19 cellular contexts compared by ENCODE assay signal in genomic region chr16:84524346-84524920, GRCh38.
"Had no signal": no experiment of that assay in that cellular context is flagged by ENCODE, and none has a peak within 500 bp of the region (broad histone marks: within the 10 kb centered on the region; RNA-seq: fewer than 3 reads in every experiment).

No MANE protein-coding gene starts in this region.

- H3K27me3 ChIP-seq: heart right ventricle, ovary, upper lobe of right lung had no signal

- H3K4me3 Mint-ChIP-seq: activated CD4-positive, alpha-beta memory T cell treated with anti-CD3 and anti-CD28 coated beads for 36 hours; activated T-helper 1 cell treated with anti-CD3 and anti-CD28 coated beads, Interleukin-12 subunit alpha, Interleukin-12 subunit beta, Interleukin-2, Interleukin-4 antibody, amounts not matched to agents 30 ng/mL and 10 ng/mL and 1 ng/mL, durations not matched to agents 14 hours and 24 hours and 36 hours; central memory CD8-positive, alpha-beta T cell; memory B cell had no signal

- H3K4me3 ChIP-seq: gastrocnemius medialis, heart right ventricle, ovary, psoas muscle, skin epidermis, upper lobe of right lung had no signal

- ATAC-seq: gastrocnemius medialis, psoas muscle, right cardiac atrium, upper lobe of right lung had no signal

- H3K27ac Mint-ChIP-seq: activated CD4-positive, alpha-beta memory T cell treated with anti-CD3 and anti-CD28 coated beads for 36 hours; activated T-helper 1 cell treated with anti-CD3 and anti-CD28 coated beads, Interleukin-12 subunit alpha, Interleukin-12 subunit beta, Interleukin-2, Interleukin-4 antibody, amounts not matched to agents 30 ng/mL and 10 ng/mL and 1 ng/mL, durations not matched to agents 14 hours and 24 hours and 36 hours; memory B cell had no signal

- H3K36me3 ChIP-seq: gastrocnemius medialis, heart right ventricle, ovary, upper lobe of right lung, WERI-Rb-1 had no signal

- H3K27me3 Mint-ChIP-seq: activated CD4-positive, alpha-beta memory T cell treated with anti-CD3 and anti-CD28 coated beads for 36 hours; central memory CD8-positive, alpha-beta T cell; memory B cell had no signal

- H3K9me3 ChIP-seq: gastrocnemius medialis, ovary, upper lobe of right lung had no signal

- H3K27ac ChIP-seq: gastrocnemius medialis, heart right ventricle, ovary, psoas muscle, skin epidermis, upper lobe of right lung had no signal

- DNase-seq: activated CD4-positive, alpha-beta memory T cell treated with anti-CD3 and anti-CD28 coated beads for 36 hours; anterior cingulate cortex; cortex of kidney; effector CD4-positive, alpha-beta T cell; gastrocnemius medialis; heart right ventricle; left ventricle myocardium superior; ovary; psoas muscle; right cardiac atrium; stimulated activated CD4-positive, alpha-beta T cell treated with anti-CD3 and anti-CD28 coated beads, Interleukin-15, amount 100 ng/mL, for 24 hours; stimulated activated CD4-positive, alpha-beta T cell treated with anti-CD3 and anti-CD28 coated beads, Interleukin-2, amount 100 ng/mL, for 48 hours; T-helper 2 cell; upper lobe of right lung; WERI-Rb-1 had no signal
